In the genomic region with DNA sequence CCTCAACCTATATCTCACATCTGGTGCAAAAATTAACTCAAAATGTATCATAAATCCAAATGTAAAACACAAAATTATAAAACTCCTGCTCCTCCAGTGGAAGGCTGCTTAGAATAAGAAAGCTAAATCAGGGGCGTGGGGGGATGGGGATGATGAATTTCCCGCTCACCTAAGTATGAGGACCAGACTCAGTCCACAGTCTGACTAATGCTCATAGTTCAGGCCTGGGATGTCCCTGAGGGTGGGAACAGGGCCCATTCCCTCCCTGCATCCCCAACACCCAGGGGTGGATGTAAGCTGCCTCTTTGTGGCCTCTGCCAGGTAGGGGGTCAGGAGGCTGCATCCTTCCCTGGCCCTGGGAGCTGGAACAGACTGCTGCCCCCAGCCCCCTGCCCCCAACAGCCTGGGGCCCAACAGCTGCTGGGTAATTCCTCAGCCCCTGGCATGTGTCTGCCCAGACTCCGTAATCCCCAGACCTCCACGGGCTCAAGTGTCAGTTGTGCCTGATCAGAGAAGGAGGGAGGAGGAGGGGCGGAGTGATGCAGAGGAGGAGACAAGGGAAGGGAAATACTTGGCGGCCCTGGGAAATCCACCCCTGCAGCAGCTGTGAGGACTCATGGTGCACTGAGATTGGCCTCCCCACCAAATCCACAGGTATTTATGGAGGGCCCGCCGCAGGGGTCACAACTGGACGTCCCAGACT, we compare ENCODE assay signal across 1 cellular context.
TF ChIP-seq lines count a peak whose summit lies in the region.

No MANE protein-coding gene starts in this region.

TF ChIP-seq in H1, 55 proteins besides CTCF, POLR2A, EP300 and RAD21:
- TF ChIP-seq EGR1 (IDR thresholded peaks at IDR 0.05; ENCODE audit: borderline replicate concordance, low read depth, low read length) (no peak), KDM5A (IDR thresholded peaks at IDR 0.05; ENCODE audit: low read length) (no peak), KDM1A (IDR thresholded peaks at IDR 0.05; ENCODE audit: borderline replicate concordance, low read length) (no peak), TEAD4 (IDR thresholded peaks at IDR 0.05; ENCODE audit: low read depth, low read length) (no peak), MAFK (IDR thresholded peaks at IDR 0.05; ENCODE audit: low read depth, low read length) (no peak), NANOG (IDR thresholded peaks at IDR 0.05; ENCODE audit: insufficient read depth, low read depth, low read length, poor library complexity, severe bottlenecking) (no peak), PHF8 (conservative IDR thresholded peaks at IDR 0.05; ENCODE audit: low read depth, low read length) (no peak), TCF12 (IDR thresholded peaks at IDR 0.05; ENCODE audit: low read depth, low read length) (no peak), JUND (IDR thresholded peaks at IDR 0.05; ENCODE audit: low read length) (no peak), ATF3 (IDR thresholded peaks at IDR 0.05; ENCODE audit: insufficient read depth, low read depth, low read length) (no peak), CTBP2 (IDR thresholded peaks at IDR 0.05; ENCODE audit: borderline replicate concordance, insufficient read depth, insufficient read length, low read length) (no peak), RXRA (IDR thresholded peaks at IDR 0.05; ENCODE audit: insufficient read depth, low read depth, low read length) (no peak), TAF1 (IDR thresholded peaks at IDR 0.05; ENCODE audit: low read depth, low read length) (no peak), E2F6 (IDR thresholded peaks at IDR 0.05) (no peak), EZH2 (IDR thresholded peaks at IDR 0.05; ENCODE audit: low read depth, low read length, severe bottlenecking) (no peak)
- TF ChIP-seq, protein P1, sequence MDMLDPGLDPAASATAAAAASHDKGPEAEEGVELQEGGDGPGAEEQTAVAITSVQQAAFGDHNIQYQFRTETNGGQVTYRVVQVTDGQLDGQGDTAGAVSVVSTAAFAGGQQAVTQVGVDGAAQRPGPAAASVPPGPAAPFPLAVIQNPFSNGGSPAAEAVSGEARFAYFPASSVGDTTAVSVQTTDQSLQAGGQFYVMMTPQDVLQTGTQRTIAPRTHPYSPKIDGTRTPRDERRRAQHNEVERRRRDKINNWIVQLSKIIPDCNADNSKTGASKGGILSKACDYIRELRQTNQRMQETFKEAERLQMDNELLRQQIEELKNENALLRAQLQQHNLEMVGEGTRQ (IDR thresholded peaks at IDR 0.05; ENCODE audit: low read length), result no peak
TF ChIP-seq in H1: peak in this region for 0.
